ENCODE assay signal across 1 cellular context in genomic region chr9:123309611-123310010, GRCh38.
TF ChIP-seq lines count a peak whose summit lies in the region.

No MANE protein-coding gene starts in this region.

TF ChIP-seq in HepG2, 621 proteins besides CTCF, POLR2A, EP300 and RAD21:
- no peak for TF ChIP-seq ZNF121 (CRISPR knock-in tag; IDR thresholded peaks at IDR 0.05)
- no peak for TF ChIP-seq ATF5 (CRISPR knock-in tag; IDR thresholded peaks at IDR 0.05; ENCODE audit: low read depth)
- TF ChIP-seq SMC3 (IDR thresholded peaks at IDR 0.05; ENCODE audit: low read length), result no peak
- no peak for TF ChIP-seq ZNF556 (CRISPR knock-in tag; IDR thresholded peaks at IDR 0.05; ENCODE audit: borderline replicate concordance)
- no peak for TF ChIP-seq BHLHE40 (IDR thresholded peaks at IDR 0.05; ENCODE audit: low read length)
- no peak for TF ChIP-seq AGO1 (IDR thresholded peaks at IDR 0.05; ENCODE audit: low read depth, low read length, poor library complexity, severe bottlenecking)
- TF ChIP-seq ZNF639 (CRISPR knock-in tag; conservative IDR thresholded peaks at IDR 0.05), result no peak
- no peak for TF ChIP-seq ZNF235 (CRISPR knock-in tag; IDR thresholded peaks at IDR 0.05; ENCODE audit: borderline replicate concordance)
- no peak for TF ChIP-seq ZBTB4 (CRISPR knock-in tag; IDR thresholded peaks at IDR 0.05; ENCODE audit: borderline replicate concordance)
- TF ChIP-seq ZNF343 (CRISPR knock-in tag; IDR thresholded peaks at IDR 0.05), result no peak
- no peak for TF ChIP-seq RAD51 (IDR thresholded peaks at IDR 0.05; ENCODE audit: borderline replicate concordance)
- TF ChIP-seq RARG (CRISPR knock-in tag; IDR thresholded peaks at IDR 0.05; ENCODE audit: low read depth), result no peak
- TF ChIP-seq IRF9 (CRISPR knock-in tag; IDR thresholded peaks at IDR 0.05; ENCODE audit: borderline replicate concordance), result no peak
- TF ChIP-seq ZNF20 (CRISPR knock-in tag; IDR thresholded peaks at IDR 0.05), result no peak
- TF ChIP-seq TFAP4 (IDR thresholded peaks at IDR 0.05; ENCODE audit: borderline replicate concordance, low read depth), result no peak
- TF ChIP-seq, protein P1, sequence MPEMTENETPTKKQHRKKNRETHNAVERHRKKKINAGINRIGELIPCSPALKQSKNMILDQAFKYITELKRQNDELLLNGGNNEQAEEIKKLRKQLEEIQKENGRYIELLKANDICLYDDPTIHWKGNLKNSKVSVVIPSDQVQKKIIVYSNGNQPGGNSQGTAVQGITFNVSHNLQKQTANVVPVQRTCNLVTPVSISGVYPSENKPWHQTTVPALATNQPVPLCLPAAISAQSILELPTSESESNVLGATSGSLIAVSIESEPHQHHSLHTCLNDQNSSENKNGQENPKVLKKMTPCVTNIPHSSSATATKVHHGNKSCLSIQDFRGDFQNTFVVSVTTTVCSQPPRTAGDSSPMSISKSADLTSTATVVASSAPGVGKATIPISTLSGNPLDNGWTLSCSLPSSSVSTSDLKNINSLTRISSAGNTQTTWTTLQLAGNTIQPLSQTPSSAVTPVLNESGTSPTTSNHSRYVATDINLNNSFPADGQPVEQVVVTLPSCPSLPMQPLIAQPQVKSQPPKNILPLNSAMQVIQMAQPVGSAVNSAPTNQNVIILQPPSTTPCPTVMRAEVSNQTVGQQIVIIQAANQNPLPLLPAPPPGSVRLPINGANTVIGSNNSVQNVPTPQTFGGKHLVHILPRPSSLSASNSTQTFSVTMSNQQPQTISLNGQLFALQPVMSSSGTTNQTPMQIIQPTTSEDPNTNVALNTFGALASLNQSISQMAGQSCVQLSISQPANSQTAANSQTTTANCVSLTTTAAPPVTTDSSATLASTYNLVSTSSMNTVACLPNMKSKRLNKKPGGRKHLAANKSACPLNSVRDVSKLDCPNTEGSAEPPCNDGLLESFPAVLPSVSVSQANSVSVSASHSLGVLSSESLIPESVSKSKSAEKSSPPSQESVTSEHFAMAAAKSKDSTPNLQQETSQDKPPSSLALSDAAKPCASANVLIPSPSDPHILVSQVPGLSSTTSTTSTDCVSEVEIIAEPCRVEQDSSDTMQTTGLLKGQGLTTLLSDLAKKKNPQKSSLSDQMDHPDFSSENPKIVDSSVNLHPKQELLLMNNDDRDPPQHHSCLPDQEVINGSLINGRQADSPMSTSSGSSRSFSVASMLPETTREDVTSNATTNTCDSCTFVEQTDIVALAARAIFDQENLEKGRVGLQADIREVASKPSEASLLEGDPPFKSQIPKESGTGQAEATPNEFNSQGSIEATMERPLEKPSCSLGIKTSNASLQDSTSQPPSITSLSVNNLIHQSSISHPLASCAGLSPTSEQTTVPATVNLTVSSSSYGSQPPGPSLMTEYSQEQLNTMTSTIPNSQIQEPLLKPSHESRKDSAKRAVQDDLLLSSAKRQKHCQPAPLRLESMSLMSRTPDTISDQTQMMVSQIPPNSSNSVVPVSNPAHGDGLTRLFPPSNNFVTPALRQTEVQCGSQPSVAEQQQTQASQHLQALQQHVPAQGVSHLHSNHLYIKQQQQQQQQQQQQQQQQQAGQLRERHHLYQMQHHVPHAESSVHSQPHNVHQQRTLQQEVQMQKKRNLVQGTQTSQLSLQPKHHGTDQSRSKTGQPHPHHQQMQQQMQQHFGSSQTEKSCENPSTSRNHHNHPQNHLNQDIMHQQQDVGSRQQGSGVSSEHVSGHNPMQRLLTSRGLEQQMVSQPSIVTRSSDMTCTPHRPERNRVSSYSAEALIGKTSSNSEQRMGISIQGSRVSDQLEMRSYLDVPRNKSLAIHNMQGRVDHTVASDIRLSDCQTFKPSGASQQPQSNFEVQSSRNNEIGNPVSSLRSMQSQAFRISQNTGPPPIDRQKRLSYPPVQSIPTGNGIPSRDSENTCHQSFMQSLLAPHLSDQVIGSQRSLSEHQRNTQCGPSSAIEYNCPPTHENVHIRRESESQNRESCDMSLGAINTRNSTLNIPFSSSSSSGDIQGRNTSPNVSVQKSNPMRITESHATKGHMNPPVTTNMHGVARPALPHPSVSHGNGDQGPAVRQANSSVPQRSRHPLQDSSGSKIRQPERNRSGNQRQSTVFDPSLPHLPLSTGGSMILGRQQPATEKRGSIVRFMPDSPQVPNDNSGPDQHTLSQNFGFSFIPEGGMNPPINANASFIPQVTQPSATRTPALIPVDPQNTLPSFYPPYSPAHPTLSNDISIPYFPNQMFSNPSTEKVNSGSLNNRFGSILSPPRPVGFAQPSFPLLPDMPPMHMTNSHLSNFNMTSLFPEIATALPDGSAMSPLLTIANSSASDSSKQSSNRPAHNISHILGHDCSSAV (CRISPR knock-in tag; IDR thresholded peaks at IDR 0.05; ENCODE audit: borderline replicate concordance), result no peak
- TF ChIP-seq ZNF616 (CRISPR knock-in tag; IDR thresholded peaks at IDR 0.05; ENCODE audit: low read depth), result no peak
TF ChIP-seq in HepG2: peak in this region for 0.
